In the genomic region with DNA sequence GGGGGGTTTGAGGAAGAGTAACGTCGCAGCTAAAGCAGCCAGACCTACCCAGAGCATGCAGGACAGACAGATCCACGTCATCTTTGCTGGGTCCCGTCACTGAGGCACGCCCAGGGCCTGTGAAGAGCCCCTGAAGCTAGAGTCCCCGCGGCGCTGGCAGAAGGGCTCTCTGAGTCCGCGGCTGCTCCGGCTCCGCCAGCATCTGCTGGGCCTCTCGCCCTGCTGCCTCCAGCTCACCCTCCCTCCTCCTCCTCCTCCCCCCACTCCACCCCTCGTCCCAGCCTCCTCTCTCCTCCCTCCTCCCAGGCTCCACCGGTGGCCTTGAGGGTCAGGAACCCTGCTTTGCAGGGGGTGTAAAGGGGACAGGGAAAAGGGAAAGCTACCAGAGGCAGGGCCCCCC, we compare ENCODE assay signal across 11 cellular contexts. TPM values are rescaled to one million over a fixed set of nuclear protein-coding genes. Genes with fewer than 3 reads are reported as not detected.
DNase-seq lines count a peak whose midpoint lies in the region; ATAC-seq lines count a peak whose summit lies in the region.
"Had no signal": no experiment of that assay in that cellular context is flagged by ENCODE, and none has a peak within 500 bp of the region (broad histone marks: within the 10 kb centered on the region; RNA-seq: fewer than 3 reads in every experiment).

Gene TNS1, minus strand, starts transcription at position 204 of the 400 bp plus-strand sequence. Its CDS starts 123 bp downstream, at position 81.

- H3K9me3 ChIP-seq in BLaER1 treated with 17β-estradiol and CSF1 and Interleukin-3, amounts not matched to agents 10 nM and 100 nM (replicated peaks in 1 of 11) = no peaks in the 10 kb centered on the region
- H3K9me3 ChIP-seq in trophoblast cell (ENCODE audit: insufficient read depth, low read depth, low read length) (no peaks in the 10 kb centered on the region), SJCRH30 (replicated peaks) (no peaks in the 10 kb centered on the region)

- DNase-seq in Right ventricle myocardium superior = peak; percentile 80
- no peak for DNase-seq in trophoblast cell
- DNase-seq in activated CD8-positive, alpha-beta memory T cell treated with anti-CD3 and anti-CD28 coated beads, Interleukin-2, amount 10 ng/mL, durations not matched to agents 7 days and 5 days = no peak
- DNase-seq in hepatic stellate cell (ENCODE audit: low spot score) = no peak
- DNase-seq in SJCRH30 = no peak
- DNase-seq in activated effector memory CD4-positive, alpha-beta T cell treated with anti-CD3 and anti-CD28 coated beads, Interleukin-2, amount 50 U/mL, for 16 hours = no peak
- DNase-seq: activated CD4-positive, alpha-beta T cell treated with anti-CD3 and anti-CD28 coated beads for 48 hours; NCI-H1417 treated with DMSO at 0.1 percent for 48 hours had no signal

- peak; percentile 61 for ATAC-seq in Right ventricle myocardium superior (ENCODE audit: poor library complexity)
- no peak for ATAC-seq in activated CD8-positive, alpha-beta memory T cell treated with anti-CD3 and anti-CD28 coated beads, Interleukin-2, amount 10 ng/mL, durations not matched to agents 7 days and 5 days
- ATAC-seq: HCT116 had no signal

- H4K20me1 ChIP-seq in BLaER1 treated with 17β-estradiol and CSF1 and Interleukin-3, amounts not matched to agents 10 nM and 100 nM = peaks cover 0 to 4% (median 0%) of the 10 kb centered on the region in 11 experiments; a peak in 4 of 22 replicates

- H3K4ac ChIP-seq in trophoblast cell (ENCODE audit: low read depth, low read length) = no peak within 1 kb of the TSS

- H3K18ac ChIP-seq in trophoblast cell (ENCODE audit: low read length) = no peak within 1 kb of the TSS

- H3K4me3 ChIP-seq in BLaER1 treated with 17β-estradiol and CSF1 and Interleukin-3, amounts not matched to agents 10 nM and 100 nM = peak within 1 kb of the TSS in 3 of 10 experiments; percentile 23 to 36 (median 32); a peak in 4 of 20 replicates
- no peak within 1 kb of the TSS for H3K4me3 ChIP-seq in trophoblast cell (ENCODE audit: low read depth, low read length)
- no peak within 1 kb of the TSS for H3K4me3 ChIP-seq in SJCRH30

- H3K79me2 ChIP-seq in trophoblast cell (ENCODE audit: control insufficient read depth, insufficient read depth, low read length, poor library complexity) = no peaks in the 10 kb centered on the region

- peaks cover 23 to 60% (median 44%) of the 10 kb centered on the region in 10 experiments for H3K4me1 ChIP-seq in BLaER1 treated with 17β-estradiol and CSF1 and Interleukin-3, amounts not matched to agents 10 nM and 100 nM
- H3K4me1 ChIP-seq in trophoblast cell (ENCODE audit: control insufficient read depth in 1 of 2, insufficient read depth in 2 of 2, low read length in 2 of 2) (peaks cover 16 to 37% of the 10 kb centered on the region in 2 experiments), SJCRH30 (no peaks in the 10 kb centered on the region)

- intact Hi-C loops in Right ventricle myocardium superior (cut with DNase I) = no loop called here

- no peak within 1 kb of the TSS for H3K23ac ChIP-seq in trophoblast cell (ENCODE audit: low read length)

- H3K4me3 Mint-ChIP-seq in activated CD8-positive, alpha-beta memory T cell treated with anti-CD3 and anti-CD28 coated beads, Interleukin-2, amount 10 ng/mL, durations not matched to agents 7 days and 5 days = no peak within 1 kb of the TSS

- H3K9ac ChIP-seq in BLaER1 treated with 17β-estradiol and CSF1 and Interleukin-3, amounts not matched to agents 10 nM and 100 nM = peak within 1 kb of the TSS; percentile 7 to 77 (median 65); a peak in 17 of 22 replicates
- no peak within 1 kb of the TSS for H3K9ac ChIP-seq in trophoblast cell (ENCODE audit: low read length)

- H3K9me3 Mint-ChIP-seq in activated CD8-positive, alpha-beta memory T cell treated with anti-CD3 and anti-CD28 coated beads, Interleukin-2, amount 10 ng/mL, durations not matched to agents 7 days and 5 days (ENCODE audit: low read depth) = no peaks in the 10 kb centered on the region

- H2BK120ac ChIP-seq in trophoblast cell (ENCODE audit: insufficient read depth, low read length, poor library complexity) = no peak within 1 kb of the TSS

- H2AFZ ChIP-seq in trophoblast cell (ENCODE audit: insufficient read depth, low read length, poor library complexity) = no peak within 1 kb of the TSS

- no peak within 1 kb of the TSS for H4K12ac ChIP-seq in trophoblast cell (ENCODE audit: low read depth, low read length)

- WGBS in adipose tissue, 3 donors = 26 to 55% (median 53%) methylated on average over 13 to 15 of the region's 15 CpGs
- WGBS in trophoblast cell (ENCODE audit: extremely low coverage, insufficient coverage, insufficient read length) = no CpG with 5 or more reads among the region's 15 CpGs

- peak within 1 kb of the TSS; percentile 64 to 91 (median 81) for H3K4me2 ChIP-seq in BLaER1 treated with 17β-estradiol and CSF1 and Interleukin-3, amounts not matched to agents 10 nM and 100 nM
- no peak within 1 kb of the TSS for H3K4me2 ChIP-seq in trophoblast cell (ENCODE audit: low read length)

- H3K79me1 ChIP-seq in trophoblast cell (ENCODE audit: low read length) = no peaks in the 10 kb centered on the region

- no peak within 1 kb of the TSS for H3K27ac Mint-ChIP-seq in activated CD8-positive, alpha-beta memory T cell treated with anti-CD3 and anti-CD28 coated beads, Interleukin-2, amount 10 ng/mL, durations not matched to agents 7 days and 5 days

- H4K8ac ChIP-seq in trophoblast cell (ENCODE audit: low read depth, low read length) = no peak within 1 kb of the TSS

- no peaks in the 10 kb centered on the region for H3K4me1 Mint-ChIP-seq in activated CD8-positive, alpha-beta memory T cell treated with anti-CD3 and anti-CD28 coated beads, Interleukin-2, amount 10 ng/mL, durations not matched to agents 7 days and 5 days

- H2BK12ac ChIP-seq in trophoblast cell (ENCODE audit: low read length) = peak within 1 kb of the TSS; percentile 38

- H3K36me3 ChIP-seq in BLaER1 treated with 17β-estradiol and CSF1 and Interleukin-3, amounts not matched to agents 10 nM and 100 nM = peaks cover 0 to 17% (median 0%) of the 10 kb centered on the region in 11 experiments; a peak in 5 of 22 replicates
- H3K36me3 ChIP-seq in trophoblast cell (ENCODE audit: control insufficient read depth in 1 of 2, insufficient read depth in 2 of 2, low read length in 2 of 2) (no peaks in the 10 kb centered on the region), SJCRH30 (no peaks in the 10 kb centered on the region)

- peak within 1 kb of the TSS in 9 of 11 experiments; percentile 17 to 81 (median 74); a peak in 18 of 22 replicates for H3K27ac ChIP-seq in BLaER1 treated with 17β-estradiol and CSF1 and Interleukin-3, amounts not matched to agents 10 nM and 100 nM
- H3K27ac ChIP-seq in adipose tissue (ENCODE audit: low read depth, low read length) (no peak within 1 kb of the TSS), trophoblast cell (ENCODE audit: low read depth, low read length) (no peak within 1 kb of the TSS), SJCRH30 (no peak within 1 kb of the TSS)

- no peak within 1 kb of the TSS for H4K91ac ChIP-seq in trophoblast cell (ENCODE audit: low read depth, low read length)

- peaks cover 3% of the 10 kb centered on the region for H3K27me3 Mint-ChIP-seq in activated CD8-positive, alpha-beta memory T cell treated with anti-CD3 and anti-CD28 coated beads, Interleukin-2, amount 10 ng/mL, durations not matched to agents 7 days and 5 days

- no peaks in the 10 kb centered on the region for H3K36me3 Mint-ChIP-seq in activated CD8-positive, alpha-beta memory T cell treated with anti-CD3 and anti-CD28 coated beads, Interleukin-2, amount 10 ng/mL, durations not matched to agents 7 days and 5 days

- H3K14ac ChIP-seq in trophoblast cell (ENCODE audit: low read length) = no peak within 1 kb of the TSS

- CTCF ChIA-PET in activated CD8-positive, alpha-beta memory T cell treated with anti-CD3 and anti-CD28 coated beads, Interleukin-2, amount 10 ng/mL, durations not matched to agents 7 days and 5 days (lab: Charles Lee) = interaction anchor here (1.1 kb wide), 1 partner anchor 9 kb away, joined by 4 read pairs; no protein-coding TSS in a partner anchor

- H2AK5ac ChIP-seq in trophoblast cell (ENCODE audit: low read length) = no peak within 1 kb of the TSS

- H3K27me3 ChIP-seq in BLaER1 treated with 17β-estradiol and CSF1 and Interleukin-3, amounts not matched to agents 10 nM and 100 nM = no peaks in the 10 kb centered on the region
- H3K27me3 ChIP-seq in trophoblast cell (ENCODE audit: insufficient read depth, low read length) = no peaks in the 10 kb centered on the region
- H3K27me3 ChIP-seq in SJCRH30 = no peaks in the 10 kb centered on the region

- no peak within 1 kb of the TSS for H2BK5ac ChIP-seq in trophoblast cell (ENCODE audit: low read depth, low read length, poor library complexity)

RNA-seq across cellular contexts. Expression of gene TNS1, which starts in this region (rescaled TPM):
- 100 to 1,000 TPM in 2 of 3 donors, 10 to 100 TPM in 1; 39.8 to 245 (median 171) TPM for polyA plus RNA-seq in adipose tissue
- 722 TPM for total RNA-seq in Right ventricle myocardium superior
- polyA plus RNA-seq in trophoblast cell (2013) = 1.5 and 2.0 TPM in 2 replicates
- 1 to 10 TPM; 1.4 to 4.4 TPM for total RNA-seq in activated CD8-positive, alpha-beta memory T cell treated with anti-CD3 and anti-CD28 coated beads, Interleukin-2, amount 10 ng/mL, durations not matched to agents 7 days and 5 days
- total RNA-seq in SJCRH30 (2014; rRNA removed; shearing (Covaris generic)) = 2.5 and 3.0 TPM in 2 replicates

Comparison
In these comparisons a context has a peak if more than half of its experiments do, and no peak if none do; other contexts are left out.
1. RNA of gene TNS1 (total RNA-seq): 722 TPM in Right ventricle myocardium superior (single experiment); 1.4 to 4.4 TPM in activated CD8-positive, alpha-beta memory T cell treated with anti-CD3 and anti-CD28 coated beads, Interleukin-2, amount 10 ng/mL, durations not matched to agents 7 days and 5 days and 2.5 to 3.0 TPM in SJCRH30; every median in the first group is over 100 times any median in the second.
2. H3K27ac ChIP-seq: peak in BLaER1 treated with 17β-estradiol and CSF1 and Interleukin-3, amounts not matched to agents 10 nM and 100 nM (9 of 11); none in adipose tissue (single experiment), trophoblast cell (single experiment) and SJCRH30 (single experiment).